Comparison of ENCODE assay signal across 14 cellular contexts in the genomic region with DNA sequence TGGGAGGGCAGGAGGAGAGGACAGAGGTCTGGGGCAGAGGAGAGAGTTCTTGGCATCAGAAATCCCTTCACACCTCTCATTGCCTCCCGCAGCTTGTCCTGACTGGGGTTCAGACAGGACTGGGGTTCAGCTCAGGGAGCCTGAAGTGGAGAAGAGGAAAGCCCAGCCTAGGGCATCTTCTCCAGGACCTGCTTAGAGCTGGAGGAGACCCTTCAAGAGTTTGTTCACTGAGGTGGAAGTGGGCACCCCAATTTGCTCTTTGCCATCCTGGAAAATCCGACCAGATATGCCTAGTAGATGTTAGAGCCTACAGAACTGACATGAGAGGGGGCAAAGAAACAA. TPM values are rescaled to one million over a fixed set of nuclear protein-coding genes. Genes with fewer than 3 reads are reported as not detected.
A peak's percentile ranks its signal among the peaks of the same experiment; 100 is the strongest.
DNase-seq lines count a peak whose midpoint lies in the region; ATAC-seq and TF ChIP-seq lines count a peak whose summit lies in the region.
"Had no signal": no experiment of that assay in that cellular context is flagged by ENCODE, and none has a peak within 500 bp of the region (broad histone marks: within the 10 kb centered on the region; RNA-seq: fewer than 3 reads in every experiment).

No MANE protein-coding gene starts in this region.

- POLR2A ChIA-PET in OCI-LY7 (lab: Charles Lee): interaction anchor here (0.6 to 1.6 kb wide), 6 partner anchors 121 to 242 kb away, joined by 3 to 6 read pairs (median 4); no protein-coding TSS in a partner anchor

- DNase-seq in astrocyte of the spinal cord (ENCODE audit: low read depth, low spot score): no peak
- no peak for DNase-seq in uterus
- no peak for DNase-seq in stimulated activated CD4-positive, alpha-beta T cell treated with anti-CD3 and anti-CD28 coated beads, Interleukin-4, amount 100 ng/mL, for 4 hours
- no peak for DNase-seq in OCI-LY7 (ENCODE audit: low spot score)
- DNase-seq: activated effector memory CD4-positive, alpha-beta T cell treated with Interleukin-2 at 50 U/mL for 16 hours; CD8-positive, alpha-beta memory T cell; head of caudate nucleus; NCI-H1436 treated with DMSO at 0.1 percent for 48 hours; NCI-H524 treated with DMSO at 0.1 percent for 48 hours; RPMI8226 had no signal

- H3K4me2 ChIP-seq in OCI-LY7 (ENCODE audit: low read length): no peak overlapping the region

- TF ChIP-seq POLR2A in uterus (IDR thresholded peaks at IDR 0.05): no peak

- peaks cover 98% of the 10 kb centered on the region for H3K27me3 ChIP-seq in mucosa of stomach (ENCODE audit: control insufficient read depth, insufficient read depth, low read length)
- peaks cover 0 to 49% of the 10 kb centered on the region in 2 donors for H3K27me3 ChIP-seq in uterus

- H3K36me3 ChIP-seq in mucosa of stomach (ENCODE audit: control insufficient read depth, insufficient read depth, low read length) (no peaks in the 10 kb centered on the region), uterus (no peaks in the 10 kb centered on the region), OCI-LY7 (ENCODE audit: insufficient read depth, low read length) (no peaks in the 10 kb centered on the region)

- H3K4me3 ChIP-seq in astrocyte of the spinal cord (ENCODE audit: low read depth, low read length) (peak overlapping the region; percentile 77), mucosa of stomach (ENCODE audit: low read length) (no peak overlapping the region), uterus (no peak overlapping the region), OCI-LY7 (ENCODE audit: low read depth, low read length, poor library complexity, severe bottlenecking) (no peak overlapping the region)

- CTCF ChIA-PET in OCI-LY7 (lab: Charles Lee; ENCODE audit: unreplicated experiment): no interaction called here

- no peaks in the 10 kb centered on the region for H3K9me3 ChIP-seq in mucosa of stomach (ENCODE audit: control insufficient read depth, low read length)
- H3K9me3 ChIP-seq in uterus: no peaks in the 10 kb centered on the region
- H3K9me3 ChIP-seq in OCI-LY7 (ENCODE audit: low read length): no peaks in the 10 kb centered on the region

- peak overlapping the region; percentile 54 for H3K9ac ChIP-seq in mucosa of stomach (ENCODE audit: low read length)

- no peak overlapping the region for H2AFZ ChIP-seq in OCI-LY7 (ENCODE audit: low read length)

- H3K4me1 ChIP-seq in mucosa of stomach (ENCODE audit: control insufficient read depth, insufficient read depth, low read length): peaks cover 16% of the 10 kb centered on the region
- H3K4me1 ChIP-seq in uterus: peaks cover 0 to 6% of the 10 kb centered on the region in 2 donors
- H3K4me1 ChIP-seq in OCI-LY7 (ENCODE audit: insufficient read depth, low read length, poor library complexity, severe bottlenecking): peaks cover 32% of the 10 kb centered on the region

- H3K27ac ChIP-seq in uterus: peak overlapping the region; percentile 79 to 87
- H3K27ac ChIP-seq in OCI-LY7 (ENCODE audit: low read depth, low read length, poor library complexity, severe bottlenecking): no peak overlapping the region

- intact Hi-C loops in uterus (cut with DNase I; ENCODE audit: low total_unique reads): loop anchor here (2.0 kb wide), 1 partner anchor 95 kb away; no protein-coding TSS in a partner anchor
- intact Hi-C loops in OCI-LY7 (cut with micrococcal nuclease; ENCODE audit: unreplicated experiment): no loop called here

- in situ Hi-C loops in astrocyte of the spinal cord (cut with HindIII; ENCODE audit: low sequenced_read_pairs): no loop called here

- H3K9me2 ChIP-seq in OCI-LY7 (ENCODE audit: insufficient read depth, low read length): no peaks in the 10 kb centered on the region

- BruUV-seq in OCI-LY7 (replicated peaks; lab: Mats Ljungman, UMichigan): no TSS peak

- TF ChIP-seq CTCF in astrocyte of the spinal cord (IDR thresholded peaks at IDR 0.05; ENCODE audit: low read depth, low read length) (no peak), uterus (IDR thresholded peaks at IDR 0.05) (no peak), OCI-LY7 (conservative IDR thresholded peaks at IDR 0.05; ENCODE audit: low read length) (no peak)

- no peaks in the 10 kb centered on the region for H4K20me1 ChIP-seq in OCI-LY7 (ENCODE audit: insufficient read depth, low read length)

- no peaks in the 10 kb centered on the region for H3K79me2 ChIP-seq in OCI-LY7 (ENCODE audit: insufficient read depth, low read depth, low read length)

- ATAC-seq in HG03442 (IDR thresholded peaks at IDR 0.05; ENCODE audit: unreplicated experiment): no peak

RNA-seq across cellular contexts. Expression of a gene that starts 2.0 kb away (rescaled TPM):
- total RNA-seq in uterus (10 to 100 TPM; 10.6 to 30.0 (median 18.0) TPM), OCI-LY7 (2022) (13.0 and 14.6 TPM in 2 replicates)
- 7.7 and 14.0 TPM in 2 replicates for total RNA-seq in OCI-LY7 (2014; rRNA removed; shearing (Covaris generic))
- total RNA-seq: temporal lobe had no signal

RNA-seq across cellular contexts. Expression of a gene that starts 5.5 kb away (rescaled TPM):
- total RNA-seq in uterus (1 to 10 TPM in 1 of 4 donors, under 1 TPM in 2, not detected in 1; 0.55 to 2.5 (median 0.59) TPM), OCI-LY7 (2022) (not detected in 2 replicates)
- total RNA-seq in OCI-LY7 (2014; rRNA removed; shearing (Covaris generic)): not detected in 2 replicates
- total RNA-seq: CD8-positive, alpha-beta memory T cell; skeletal muscle tissue; temporal lobe had no signal

RNA-seq across cellular contexts. Expression of a gene that starts 9.9 kb away (rescaled TPM):
- total RNA-seq in uterus (1 to 10 TPM in 2 of 4 donors, under 1 TPM in 1, not detected in 1; 0.88 to 6.9 (median 5.5) TPM), OCI-LY7 (2022) (8.9 and 9.2 TPM in 2 replicates)
- total RNA-seq in OCI-LY7 (2014; rRNA removed; shearing (Covaris generic)): 7.2 and 7.4 TPM in 2 replicates
- total RNA-seq: temporal lobe had no signal

RNA-seq across cellular contexts. Expression of a gene that starts 16.7 kb away (rescaled TPM):
- 10 to 100 TPM in 1 of 4 donors, 1 to 10 TPM in 1, under 1 TPM in 1, not detected in 1; 0.88 to 18.2 (median 7.3) TPM for total RNA-seq in uterus
- 0.41 TPM in 1 of 2 replicates, not detected in the other for total RNA-seq in OCI-LY7 (2014; rRNA removed; shearing (Covaris generic))
- total RNA-seq in OCI-LY7 (2022): not detected in 2 replicates
- total RNA-seq: skeletal muscle tissue, temporal lobe had no signal

RNA-seq across cellular contexts. Expression of a gene that starts 22.8 kb away (rescaled TPM):
- total RNA-seq in uterus (1 to 10 TPM in 3 of 4 donors, not detected in 1; 1.0 to 6.9 (median 3.5) TPM), OCI-LY7 (2022) (16.3 and 17.0 TPM in 2 replicates)
- total RNA-seq in OCI-LY7 (2014; rRNA removed; shearing (Covaris generic)): 6.3 and 9.2 TPM in 2 replicates
- total RNA-seq: temporal lobe had no signal
